1 cellular context compared by ENCODE assay signal in genomic region chr6:13662651-13663334, GRCh38.
TF ChIP-seq lines count a peak whose summit lies in the region.

No MANE protein-coding gene starts in this region.

TF ChIP-seq in K562, 482 proteins besides CTCF, POLR2A, EP300 and RAD21:
- TF ChIP-seq TRIM24 (IDR thresholded peaks at IDR 0.05) (peak in 1 of 2 experiments; percentile 30; a peak in 1 of 4 replicates), SMARCA5 (IDR thresholded peaks at IDR 0.05) (peak; percentile 74), NR4A1 (CRISPR knock-in tag; IDR thresholded peaks at IDR 0.05) (no peak), NR4A1 (tag; IDR thresholded peaks at IDR 0.05) (no peak), ZBTB40 (IDR thresholded peaks at IDR 0.05) (peak; percentile 42; the same call in 1 of the 2 replicates), ZBTB40 (CRISPR knock-in tag; IDR thresholded peaks at IDR 0.05) (no peak), PURB (CRISPR knock-in tag; IDR thresholded peaks at IDR 0.05; ENCODE audit: low read depth) (no peak), ZNF384 (IDR thresholded peaks at IDR 0.05; ENCODE audit: low read depth, low read length) (0 out of 2 replicates have a peak, but pooled peaks have one; percentile 16), SPI1 (IDR thresholded peaks at IDR 0.05; ENCODE audit: borderline replicate concordance, low read depth, low read length) (no peak), MLLT1 (IDR thresholded peaks at IDR 0.05) (0 out of 4 replicates have a peak, but pooled peaks of 1 of the 2 experiments have one; percentile 31), XRCC5 (IDR thresholded peaks at IDR 0.05; ENCODE audit: low read depth, low read length) (no peak), ARID1B (IDR thresholded peaks at IDR 0.05) (0 out of 2 replicates have a peak, but pooled peaks have one; percentile 19), UBTF (IDR thresholded peaks at IDR 0.05; ENCODE audit: borderline replicate concordance in 1 of 2, low read depth in 2 of 2, low read length in 2 of 2) (no peak), PHB2 (IDR thresholded peaks at IDR 0.05; ENCODE audit: low read depth) (0 out of 2 replicates have a peak, but pooled peaks have one; percentile 45), HLTF (IDR thresholded peaks at IDR 0.05) (peak; percentile 46; the same call in 1 of the 2 replicates), PHTF2 (CRISPR knock-in tag; IDR thresholded peaks at IDR 0.05) (no peak), SMAD4 (CRISPR knock-in tag; conservative IDR thresholded peaks at IDR 0.05) (no peak), HSF4 (CRISPR knock-in tag; IDR thresholded peaks at IDR 0.05; ENCODE audit: borderline replicate concordance) (no peak), KLF16 (IDR thresholded peaks at IDR 0.05) (no peak), MTA2 (IDR thresholded peaks at IDR 0.05; ENCODE audit: low read depth) (no peak), SUPT5H (IDR thresholded peaks at IDR 0.05) (peak; percentile 35; the same call in 1 of the 2 replicates), GATAD2A (IDR thresholded peaks at IDR 0.05) (no peak), CSDE1 (IDR thresholded peaks at IDR 0.05) (no peak), AFF1 (IDR thresholded peaks at IDR 0.05; ENCODE audit: low read depth in 1 of 2, partially characterized antibody in 2 of 2) (peak in 1 of 2 experiments; percentile 36), NKRF (IDR thresholded peaks at IDR 0.05; ENCODE audit: borderline replicate concordance) (peak; percentile 59; the same call in 1 of the 2 replicates), ETV1 (tag; conservative IDR thresholded peaks at IDR 0.05; ENCODE audit: low read depth) (no peak), RBM25 (IDR thresholded peaks at IDR 0.05; ENCODE audit: low read depth, low read length, severe bottlenecking) (no peak), LARP7 (IDR thresholded peaks at IDR 0.05) (0 out of 2 replicates have a peak, but pooled peaks have one; percentile 48)
- TF ChIP-seq, protein P1, sequence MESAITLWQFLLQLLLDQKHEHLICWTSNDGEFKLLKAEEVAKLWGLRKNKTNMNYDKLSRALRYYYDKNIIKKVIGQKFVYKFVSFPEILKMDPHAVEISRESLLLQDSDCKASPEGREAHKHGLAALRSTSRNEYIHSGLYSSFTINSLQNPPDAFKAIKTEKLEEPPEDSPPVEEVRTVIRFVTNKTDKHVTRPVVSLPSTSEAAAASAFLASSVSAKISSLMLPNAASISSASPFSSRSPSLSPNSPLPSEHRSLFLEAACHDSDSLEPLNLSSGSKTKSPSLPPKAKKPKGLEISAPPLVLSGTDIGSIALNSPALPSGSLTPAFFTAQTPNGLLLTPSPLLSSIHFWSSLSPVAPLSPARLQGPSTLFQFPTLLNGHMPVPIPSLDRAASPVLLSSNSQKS (CRISPR knock-in tag; IDR thresholded peaks at IDR 0.05): no peak
- TF ChIP-seq, protein P2, sequence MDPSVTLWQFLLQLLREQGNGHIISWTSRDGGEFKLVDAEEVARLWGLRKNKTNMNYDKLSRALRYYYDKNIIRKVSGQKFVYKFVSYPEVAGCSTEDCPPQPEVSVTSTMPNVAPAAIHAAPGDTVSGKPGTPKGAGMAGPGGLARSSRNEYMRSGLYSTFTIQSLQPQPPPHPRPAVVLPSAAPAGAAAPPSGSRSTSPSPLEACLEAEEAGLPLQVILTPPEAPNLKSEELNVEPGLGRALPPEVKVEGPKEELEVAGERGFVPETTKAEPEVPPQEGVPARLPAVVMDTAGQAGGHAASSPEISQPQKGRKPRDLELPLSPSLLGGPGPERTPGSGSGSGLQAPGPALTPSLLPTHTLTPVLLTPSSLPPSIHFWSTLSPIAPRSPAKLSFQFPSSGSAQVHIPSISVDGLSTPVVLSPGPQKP (CRISPR knock-in tag; IDR thresholded peaks at IDR 0.05): no peak
- TF ChIP-seq, protein P3, sequence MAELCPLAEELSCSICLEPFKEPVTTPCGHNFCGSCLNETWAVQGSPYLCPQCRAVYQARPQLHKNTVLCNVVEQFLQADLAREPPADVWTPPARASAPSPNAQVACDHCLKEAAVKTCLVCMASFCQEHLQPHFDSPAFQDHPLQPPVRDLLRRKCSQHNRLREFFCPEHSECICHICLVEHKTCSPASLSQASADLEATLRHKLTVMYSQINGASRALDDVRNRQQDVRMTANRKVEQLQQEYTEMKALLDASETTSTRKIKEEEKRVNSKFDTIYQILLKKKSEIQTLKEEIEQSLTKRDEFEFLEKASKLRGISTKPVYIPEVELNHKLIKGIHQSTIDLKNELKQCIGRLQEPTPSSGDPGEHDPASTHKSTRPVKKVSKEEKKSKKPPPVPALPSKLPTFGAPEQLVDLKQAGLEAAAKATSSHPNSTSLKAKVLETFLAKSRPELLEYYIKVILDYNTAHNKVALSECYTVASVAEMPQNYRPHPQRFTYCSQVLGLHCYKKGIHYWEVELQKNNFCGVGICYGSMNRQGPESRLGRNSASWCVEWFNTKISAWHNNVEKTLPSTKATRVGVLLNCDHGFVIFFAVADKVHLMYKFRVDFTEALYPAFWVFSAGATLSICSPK (IDR thresholded peaks at IDR 0.05; ENCODE audit: borderline replicate concordance): no peak
